Comparison of ENCODE assay signal across 19 cellular contexts in the genomic region with DNA sequence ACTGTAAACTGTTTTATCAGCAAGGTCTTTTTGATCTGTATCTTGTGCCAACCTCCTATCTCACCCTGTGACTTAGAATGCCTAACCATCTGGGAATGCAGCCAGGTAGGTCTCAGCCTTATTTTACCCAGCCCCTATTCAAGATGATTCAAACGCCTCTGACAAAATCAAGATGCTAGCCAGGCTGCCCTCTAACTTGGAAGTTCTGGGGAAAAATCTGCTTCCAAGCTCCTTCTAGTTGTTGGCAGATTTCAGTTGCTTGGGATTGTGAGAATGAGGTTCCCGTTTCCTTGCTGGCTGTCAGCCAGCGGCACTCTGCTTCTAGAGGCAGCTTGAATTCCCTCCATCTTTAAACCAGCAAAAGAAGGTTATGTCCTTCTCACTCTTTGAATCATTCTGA. TPM values are rescaled to one million over a fixed set of nuclear protein-coding genes. Genes with fewer than 3 reads are reported as not detected.
DNase-seq lines count a peak whose midpoint lies in the region; ATAC-seq, FAIRE-seq and TF ChIP-seq lines count a peak whose summit lies in the region.
"Had no signal": no experiment of that assay in that cellular context is flagged by ENCODE, and none has a peak within 500 bp of the region (broad histone marks: within the 10 kb centered on the region; RNA-seq: fewer than 3 reads in every experiment).

No MANE protein-coding gene starts in this region.

- H3K79me2 ChIP-seq in endothelial cell of umbilical vein (ENCODE audit: control insufficient read depth, insufficient read depth, low read length), result no peaks in the 10 kb centered on the region

- peak overlapping the region; percentile 89 for H3K27ac Mint-ChIP-seq in mesothelial cell of epicardium
- H3K27ac Mint-ChIP-seq: activated naive CD4-positive, alpha-beta T cell treated with anti-CD3 and anti-CD28 coated beads, Interleukin-2, amount 50 U/mL, for 24 hours; stimulated activated naive B cell treated with anti-CD40 and anti-IgM and Interleukin-4, amounts not matched to agents 10 μg/mL and 1 μg/mL and 100 μg/mL, for 72 hours had no signal

- H3K9me1 ChIP-seq in endothelial cell of umbilical vein (replicated peaks; ENCODE audit: control insufficient read depth, extremely low read depth, insufficient read depth, low read length), result no peaks in the 10 kb centered on the region

- H3K36me3 ChIP-seq in MG63 (no peaks in the 10 kb centered on the region), endothelial cell of umbilical vein (ENCODE audit: control insufficient read depth in 2 of 2, extremely low read depth in 1 of 2, insufficient read depth in 2 of 2, low read length in 2 of 2) (no peaks in the 10 kb centered on the region), sigmoid colon (no peaks in the 10 kb centered on the region)
- H3K36me3 ChIP-seq: BE2C had no signal

- DNase-seq in DMS79 (lab: John Stamatoyannopoulos, UW) (peak; percentile 12), MG63 (peak; percentile 64), endothelial cell of umbilical vein (ENCODE audit: low read depth, low spot score) (peak; percentile 36), mesothelial cell of epicardium (ENCODE audit: low spot score in 2 of 2, unreplicated experiment in 2 of 2) (no peak), sigmoid colon (no peak), NCI-H2107 (lab: John Stamatoyannopoulos, UW) (no peak)
- DNase-seq in activated naive CD4-positive, alpha-beta T cell treated with Interleukin-2 at 50 U/mL for 16 hours, result no peak
- DNase-seq: activated CD4-positive, CD25-positive, alpha-beta regulatory T cell; BE2C; DND-41; islet precursor cell; Karpas-422; NCI-H2029 treated with DMSO at 0.1 percent for 48 hours; stimulated activated CD4-positive, alpha-beta T cell treated with anti-CD3 and anti-CD28 coated beads, Interleukin-4, amount 100 ng/mL, for 24 hours; stimulated activated naive B cell treated with anti-CD40 and anti-IgM and Interleukin-4, amounts not matched to agents 10 μg/mL and 1 μg/mL and 100 μg/mL, for 72 hours had no signal

- no peak overlapping the region for H3K4me2 ChIP-seq in endothelial cell of umbilical vein (ENCODE audit: insufficient read depth, low read length)

- no peaks in the 10 kb centered on the region for H4K20me1 ChIP-seq in endothelial cell of umbilical vein (replicated peaks; ENCODE audit: control insufficient read depth, extremely low read depth, insufficient read depth, low read length)

- peaks cover 16% of the 10 kb centered on the region for H3K9me3 Mint-ChIP-seq in mesothelial cell of epicardium
- H3K9me3 Mint-ChIP-seq: activated naive CD4-positive, alpha-beta T cell treated with anti-CD3 and anti-CD28 coated beads, Interleukin-2, amount 50 U/mL, for 24 hours; stimulated activated naive B cell treated with anti-CD40 and anti-IgM and Interleukin-4, amounts not matched to agents 10 μg/mL and 1 μg/mL and 100 μg/mL, for 72 hours had no signal

- WGBS in sigmoid colon, 2 donors, result 10 to 61% methylated on average over 3 of the region's 3 CpGs

- peak; percentile 93 for FAIRE-seq in endothelial cell of umbilical vein (lab: Jason Lieb, UNC)
- FAIRE-seq: GM12892, GM19239 had no signal

- peaks cover 2% of the 10 kb centered on the region for H3K4me1 ChIP-seq in endothelial cell of umbilical vein (ENCODE audit: control insufficient read depth, extremely low read depth, insufficient read depth, low read length)
- no peaks in the 10 kb centered on the region for H3K4me1 ChIP-seq in sigmoid colon
- H3K4me1 ChIP-seq: BE2C had no signal

- intact Hi-C loops in endothelial cell of umbilical vein (cut with micrococcal nuclease), result loop anchor here (10.0 kb wide), 1 partner anchor 99 kb away; no protein-coding TSS in a partner anchor
- intact Hi-C loops in sigmoid colon (cut with DNase I), result no loop called here

- H3K27ac ChIP-seq in endothelial cell of umbilical vein (ENCODE audit: insufficient read depth, low read depth, low read length) (no peak overlapping the region), sigmoid colon (peak overlapping the region in 2 of 4 donors; percentile 23 to 31)

- TF ChIP-seq CTCF in endothelial cell of umbilical vein (IDR thresholded peaks at IDR 0.05; ENCODE audit: extremely low read depth in 1 of 2, insufficient read depth in 1 of 2, low read depth in 1 of 2, low read length in 2 of 2) (no peak), mesothelial cell of epicardium (IDR thresholded peaks at IDR 0.05; ENCODE audit: unreplicated experiment) (no peak), sigmoid colon (IDR thresholded peaks at IDR 0.05) (no peak)

- POLR2A ChIA-PET in endothelial cell of umbilical vein (lab: Charles Lee), result no interaction called here

- H3K4me3 ChIP-seq in MG63 (no peak overlapping the region), endothelial cell of umbilical vein (replicated peaks in 1 of 3; ENCODE audit: insufficient read depth in 1 of 3, low read depth in 1 of 3, low read length in 3 of 3) (no peak overlapping the region), sigmoid colon (no peak overlapping the region)

- TF ChIP-seq EP300 in sigmoid colon (IDR thresholded peaks at IDR 0.05), result no peak

- H3K27me3 ChIP-seq in MG63 (no peaks in the 10 kb centered on the region), endothelial cell of umbilical vein (ENCODE audit: control insufficient read depth in 2 of 2, insufficient read depth in 2 of 2, low read length in 2 of 2) (no peaks in the 10 kb centered on the region), sigmoid colon (no peaks in the 10 kb centered on the region)
- H3K27me3 ChIP-seq: BE2C had no signal

- H3K36me3 Mint-ChIP-seq in mesothelial cell of epicardium, result no peaks in the 10 kb centered on the region
- H3K36me3 Mint-ChIP-seq: activated naive CD4-positive, alpha-beta T cell treated with anti-CD3 and anti-CD28 coated beads, Interleukin-2, amount 50 U/mL, for 24 hours; stimulated activated naive B cell treated with anti-CD40 and anti-IgM and Interleukin-4, amounts not matched to agents 10 μg/mL and 1 μg/mL and 100 μg/mL, for 72 hours had no signal

- ATAC-seq in HG02870 (IDR thresholded peaks at IDR 0.05; ENCODE audit: unreplicated experiment), result no peak
- ATAC-seq: stimulated activated naive B cell treated with anti-CD40 and anti-IgM and Interleukin-4, amounts not matched to agents 10 μg/mL and 1 μg/mL and 100 μg/mL, for 72 hours had no signal

- H3K4me1 Mint-ChIP-seq in mesothelial cell of epicardium, result peaks cover 14% of the 10 kb centered on the region
- H3K4me1 Mint-ChIP-seq: activated naive CD4-positive, alpha-beta T cell treated with anti-CD3 and anti-CD28 coated beads, Interleukin-2, amount 50 U/mL, for 24 hours; stimulated activated naive B cell treated with anti-CD40 and anti-IgM and Interleukin-4, amounts not matched to agents 10 μg/mL and 1 μg/mL and 100 μg/mL, for 72 hours had no signal

- no peak overlapping the region for H3K9ac ChIP-seq in endothelial cell of umbilical vein (replicated peaks; ENCODE audit: extremely low read depth, insufficient read depth, low read length)

- CTCF ChIA-PET in endothelial cell of umbilical vein (lab: Charles Lee), result interaction anchor here (1.0 kb wide), 1 partner anchor 366 kb away, joined by 3 read pairs; no protein-coding TSS in a partner anchor

- TF ChIP-seq POLR2A in endothelial cell of umbilical vein (IDR thresholded peaks at IDR 0.05; ENCODE audit: low read depth, low read length) (no peak), sigmoid colon (IDR thresholded peaks at IDR 0.05) (no peak)

- dilution Hi-C loops in endothelial cell of umbilical vein (cut with MboI; ENCODE audit: extremely low pct_ligation_motif_present, low sequenced_read_pairs), result no loop called here

- no peaks in the 10 kb centered on the region for H3K9me3 ChIP-seq in MG63
- H3K9me3 ChIP-seq in endothelial cell of umbilical vein (replicated peaks; ENCODE audit: control insufficient read depth, insufficient read depth, low read length), result no peaks in the 10 kb centered on the region
- H3K9me3 ChIP-seq in sigmoid colon, result no peaks in the 10 kb centered on the region
- H3K9me3 ChIP-seq: BE2C had no signal

- no peak overlapping the region for H3K4me3 Mint-ChIP-seq in mesothelial cell of epicardium
- H3K4me3 Mint-ChIP-seq: activated naive CD4-positive, alpha-beta T cell treated with anti-CD3 and anti-CD28 coated beads, Interleukin-2, amount 50 U/mL, for 24 hours; stimulated activated naive B cell treated with anti-CD40 and anti-IgM and Interleukin-4, amounts not matched to agents 10 μg/mL and 1 μg/mL and 100 μg/mL, for 72 hours had no signal

- BruUV-seq in endothelial cell of umbilical vein (replicated peaks; lab: Mats Ljungman, UMichigan), result no TSS peak

- no peak overlapping the region for H2AFZ ChIP-seq in endothelial cell of umbilical vein (ENCODE audit: low read depth, low read length)

- no peaks in the 10 kb centered on the region for H3K27me3 Mint-ChIP-seq in mesothelial cell of epicardium (ENCODE audit: low read depth)
- H3K27me3 Mint-ChIP-seq: activated naive CD4-positive, alpha-beta T cell treated with anti-CD3 and anti-CD28 coated beads, Interleukin-2, amount 50 U/mL, for 24 hours had no signal

TF ChIP-seq in endothelial cell of umbilical vein, 7 proteins besides CTCF, POLR2A, EP300 and RAD21:
- TF ChIP-seq MYC (IDR thresholded peaks at IDR 0.05; ENCODE audit: low read depth, low read length), result no peak
- no peak for TF ChIP-seq JUN (IDR thresholded peaks at IDR 0.05; ENCODE audit: borderline replicate concordance, insufficient read depth, insufficient read length, low read depth)
- no peak for TF ChIP-seq FOS (IDR thresholded peaks at IDR 0.05; ENCODE audit: borderline replicate concordance, insufficient read depth, low read length)
- TF ChIP-seq EZH2 (IDR thresholded peaks at IDR 0.05; ENCODE audit: borderline replicate concordance, low read depth, low read length, severe bottlenecking), result no peak
- TF ChIP-seq GATA2 (IDR thresholded peaks at IDR 0.05; ENCODE audit: insufficient read depth, insufficient read length, low read depth, low read length), result no peak
- TF ChIP-seq, protein P1, sequence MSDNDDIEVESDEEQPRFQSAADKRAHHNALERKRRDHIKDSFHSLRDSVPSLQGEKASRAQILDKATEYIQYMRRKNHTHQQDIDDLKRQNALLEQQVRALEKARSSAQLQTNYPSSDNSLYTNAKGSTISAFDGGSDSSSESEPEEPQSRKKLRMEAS (IDR thresholded peaks at IDR 0.05; ENCODE audit: insufficient read depth, insufficient read length), result no peak
- TF ChIP-seq POLR2AphosphoS5 (IDR thresholded peaks at IDR 0.05; ENCODE audit: insufficient read depth, low read depth, low read length), result no peak

RNA-seq across cellular contexts. Expression of a gene that starts 34.7 kb away (rescaled TPM):
- not detected in 2 replicates for total RNA-seq in MG63 (2014; rRNA removed; shearing (Covaris generic); ENCODE audit: low replicate concordance)
- not detected in 2 replicates for total RNA-seq in endothelial cell of umbilical vein
- polyA plus RNA-seq in endothelial cell of umbilical vein, result not detected in 2 replicates
- polyA plus RNA-seq in endothelial cell of umbilical vein (2011; cell fraction: cytosol; rRNA removed), result not detected in 2 replicates
- not detected in 2 replicates for polyA plus RNA-seq in endothelial cell of umbilical vein (2011; cell fraction: nucleus; rRNA removed)
- polyA plus RNA-seq in endothelial cell of umbilical vein (2012), result not detected in 2 replicates
- polyA minus RNA-seq in endothelial cell of umbilical vein, result not detected in 2 replicates
- polyA minus RNA-seq in endothelial cell of umbilical vein (2011; cell fraction: cytosol; rRNA and poly(A)+ RNA removed), result not detected
- not detected in 2 replicates for polyA minus RNA-seq in endothelial cell of umbilical vein (2011; cell fraction: nucleus; rRNA and poly(A)+ RNA removed)
- total RNA-seq in mesothelial cell of epicardium, result not detected in 3 replicates
- not detected for total RNA-seq in sigmoid colon
- polyA plus RNA-seq in sigmoid colon, result not detected

Comparison
In these comparisons a context has a peak if more than half of its experiments do, and no peak if none do; other contexts are left out.
1. DNase-seq: peak in DMS79 (single experiment), MG63 (single experiment) and endothelial cell of umbilical vein (single experiment); none in mesothelial cell of epicardium (0 of 2), sigmoid colon (single experiment), activated naive CD4-positive, alpha-beta T cell treated with Interleukin-2 at 50 U/mL for 16 hours (single experiment) and NCI-H2107 (single experiment).